ENCODE assay signal across 10 cellular contexts in the genomic region with DNA sequence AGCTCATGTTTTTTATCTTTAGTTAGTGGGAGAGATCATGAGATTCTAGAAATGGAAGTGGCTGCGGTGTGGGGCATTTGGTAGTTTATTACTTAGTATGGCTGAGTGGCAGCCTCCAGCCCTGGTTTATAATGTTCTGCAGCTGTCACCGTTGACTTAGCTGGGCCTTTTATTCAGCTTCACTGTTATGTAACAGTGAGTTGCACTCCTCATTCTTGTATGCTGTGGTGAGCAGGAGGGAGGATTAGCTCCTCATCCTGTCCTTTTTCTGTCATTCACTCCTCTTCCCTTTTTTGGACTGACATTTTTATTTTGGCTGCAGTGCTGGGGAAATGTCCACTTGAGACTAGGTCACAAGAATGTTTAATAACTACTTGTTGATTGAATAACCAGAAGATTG. TPM values are rescaled to one million over a fixed set of nuclear protein-coding genes. Genes with fewer than 3 reads are reported as not detected.
DNase-seq lines count a peak whose midpoint lies in the region; ATAC-seq and TF ChIP-seq lines count a peak whose summit lies in the region.
"Had no signal": no experiment of that assay in that cellular context is flagged by ENCODE, and none has a peak within 500 bp of the region (broad histone marks: within the 10 kb centered on the region; RNA-seq: fewer than 3 reads in every experiment).

No MANE protein-coding gene starts in this region.

- POLR2A ChIA-PET in naive thymus-derived CD8-positive, alpha-beta T cell (lab: Charles Lee), result no interaction called here

- DNase-seq in CD14-positive monocyte (ENCODE audit: low spot score) (no peak), Kasumi-1 (lab: John Stamatoyannopoulos, UW) (peak; percentile 79), cerebellum (ENCODE audit: low spot score) (peak; percentile 51), glutamatergic neuron (no peak)
- DNase-seq in naive thymus-derived CD8-positive, alpha-beta T cell, result no peak
- no peak for DNase-seq in natural killer cell treated with Interleukin-12 subunit alpha and Interleukin-12 subunit beta and Interleukin-15 and Interleukin-18, amount 100 ng/mL, for 72 hours (ENCODE audit: low spot score)
- no peak for DNase-seq in activated CD4-positive, alpha-beta T cell treated with anti-CD3 and anti-CD28 coated beads, Interleukin-2, amount 50 U/mL, for 1 hour
- DNase-seq: activated effector memory CD4-positive, alpha-beta T cell treated with Interleukin-2 at 50 U/mL for 16 hours had no signal

- H3K36me3 Mint-ChIP-seq in CD14-positive monocyte, result peaks cover 10 to 28% of the 10 kb centered on the region in 2 donors
- H3K36me3 Mint-ChIP-seq in naive thymus-derived CD8-positive, alpha-beta T cell, result peaks cover 0 to 46% (median 10%) of the 10 kb centered on the region in 3 donors
- H3K36me3 Mint-ChIP-seq in glutamatergic neuron (ENCODE audit: unreplicated experiment), result no peaks in the 10 kb centered on the region
- H3K36me3 Mint-ChIP-seq in natural killer cell treated with Interleukin-12 subunit alpha and Interleukin-12 subunit beta and Interleukin-15 and Interleukin-18, amount 100 ng/mL, for 72 hours, result peaks cover 5% of the 10 kb centered on the region

- H3K4me3 Mint-ChIP-seq in CD14-positive monocyte, result no peak overlapping the region
- no peak overlapping the region for H3K4me3 Mint-ChIP-seq in naive thymus-derived CD8-positive, alpha-beta T cell
- H3K4me3 Mint-ChIP-seq in glutamatergic neuron (ENCODE audit: unreplicated experiment), result no peak overlapping the region
- no peak overlapping the region for H3K4me3 Mint-ChIP-seq in natural killer cell treated with Interleukin-12 subunit alpha and Interleukin-12 subunit beta and Interleukin-15 and Interleukin-18, amount 100 ng/mL, for 72 hours

- H3K9me3 Mint-ChIP-seq in CD14-positive monocyte (peaks cover 0 to 2% (median 0%) of the 10 kb centered on the region in 7 donors), glutamatergic neuron (ENCODE audit: unreplicated experiment) (no peaks in the 10 kb centered on the region)
- H3K9me3 Mint-ChIP-seq in naive thymus-derived CD8-positive, alpha-beta T cell, result no peaks in the 10 kb centered on the region
- H3K9me3 Mint-ChIP-seq in natural killer cell treated with Interleukin-12 subunit alpha and Interleukin-12 subunit beta and Interleukin-15 and Interleukin-18, amount 100 ng/mL, for 72 hours, result no peaks in the 10 kb centered on the region

- H3K4me1 Mint-ChIP-seq in CD14-positive monocyte (peaks cover 29% of the 10 kb centered on the region), glutamatergic neuron (ENCODE audit: low read depth, unreplicated experiment) (peaks cover 2% of the 10 kb centered on the region)
- H3K4me1 Mint-ChIP-seq in naive thymus-derived CD8-positive, alpha-beta T cell, result peaks cover 8 to 35% (median 26%) of the 10 kb centered on the region in 4 donors
- H3K4me1 Mint-ChIP-seq in natural killer cell treated with Interleukin-12 subunit alpha and Interleukin-12 subunit beta and Interleukin-15 and Interleukin-18, amount 100 ng/mL, for 72 hours (ENCODE audit: low read depth in 2 of 2), result peaks cover 17 to 22% of the 10 kb centered on the region in 2 donors

- ATAC-seq in naive thymus-derived CD8-positive, alpha-beta T cell, result no peak
- ATAC-seq in natural killer cell treated with Interleukin-12 subunit alpha and Interleukin-12 subunit beta and Interleukin-15 and Interleukin-18, amount 100 ng/mL, for 72 hours, result no peak
- ATAC-seq in HG03520 (IDR thresholded peaks at IDR 0.05; ENCODE audit: unreplicated experiment), result no peak
- ATAC-seq: GM12878 had no signal

- intact Hi-C loops in CD14-positive monocyte (cut with micrococcal nuclease), result no loop called here

- TF ChIP-seq CTCF in CD14-positive monocyte (IDR thresholded peaks at IDR 0.05), result no peak
- no peak for TF ChIP-seq CTCF in glutamatergic neuron (IDR thresholded peaks at IDR 0.05; ENCODE audit: partially characterized antibody, unreplicated experiment)

- H3K27me3 Mint-ChIP-seq in CD14-positive monocyte (ENCODE audit: low read depth in 3 of 3) (peaks cover 0 to 1% (median 0%) of the 10 kb centered on the region in 3 donors), glutamatergic neuron (ENCODE audit: unreplicated experiment) (no peaks in the 10 kb centered on the region)
- H3K27me3 Mint-ChIP-seq in naive thymus-derived CD8-positive, alpha-beta T cell, result no peaks in the 10 kb centered on the region
- H3K27me3 Mint-ChIP-seq in natural killer cell treated with Interleukin-12 subunit alpha and Interleukin-12 subunit beta and Interleukin-15 and Interleukin-18, amount 100 ng/mL, for 72 hours, result no peaks in the 10 kb centered on the region

- peak overlapping the region in 6 of 7 donors; percentile 37 to 81 (median 59) for H3K27ac Mint-ChIP-seq in CD14-positive monocyte
- peak overlapping the region in 6 of 10 donors; percentile 3 to 78 (median 24) for H3K27ac Mint-ChIP-seq in naive thymus-derived CD8-positive, alpha-beta T cell
- H3K27ac Mint-ChIP-seq in glutamatergic neuron (ENCODE audit: unreplicated experiment), result no peak overlapping the region
- no peak overlapping the region for H3K27ac Mint-ChIP-seq in natural killer cell treated with Interleukin-12 subunit alpha and Interleukin-12 subunit beta and Interleukin-15 and Interleukin-18, amount 100 ng/mL, for 72 hours

RNA-seq across cellular contexts. Expression of a gene that starts 29.5 kb away (rescaled TPM):
- polyA plus RNA-seq in CD14-positive monocyte, result 1 to 10 TPM; 3.6 TPM
- 33.5 TPM for total RNA-seq in cerebellum
- total RNA-seq in naive thymus-derived CD8-positive, alpha-beta T cell, result 10 to 100 TPM; 40.5 to 43.4 TPM
- 10 to 100 TPM; 14.1 to 15.6 (median 14.7) TPM for polyA plus RNA-seq in naive thymus-derived CD8-positive, alpha-beta T cell
- total RNA-seq in glutamatergic neuron (ENCODE audit: unreplicated experiment), result 64.3 TPM
- total RNA-seq in natural killer cell treated with Interleukin-12 subunit alpha and Interleukin-12 subunit beta and Interleukin-15 and Interleukin-18, amount 100 ng/mL, for 72 hours, result 10 to 100 TPM; 45.5 to 63.4 TPM

Comparison
In these comparisons a context has a peak if more than half of its experiments do, and no peak if none do; other contexts are left out.
1. DNase-seq: peak in Kasumi-1 (2 of 2) and cerebellum (single experiment); none in CD14-positive monocyte (single experiment), naive thymus-derived CD8-positive, alpha-beta T cell (0 of 10), glutamatergic neuron (single experiment), natural killer cell treated with Interleukin-12 subunit alpha and Interleukin-12 subunit beta and Interleukin-15 and Interleukin-18, amount 100 ng/mL, for 72 hours (single experiment) and activated CD4-positive, alpha-beta T cell treated with anti-CD3 and anti-CD28 coated beads, Interleukin-2, amount 50 U/mL, for 1 hour (single experiment).
2. H3K27ac Mint-ChIP-seq: peak in CD14-positive monocyte (6 of 7) and naive thymus-derived CD8-positive, alpha-beta T cell (6 of 10); none in glutamatergic neuron (single experiment) and natural killer cell treated with Interleukin-12 subunit alpha and Interleukin-12 subunit beta and Interleukin-15 and Interleukin-18, amount 100 ng/mL, for 72 hours (0 of 2).